2 cellular contexts compared by ENCODE assay signal in genomic region chr7:44694326-44694725, GRCh38.
TF ChIP-seq lines count a peak whose summit lies in the region.

No MANE protein-coding gene starts in this region.

TF ChIP-seq in H1, 55 proteins besides CTCF, POLR2A, EP300 and RAD21:
- TF ChIP-seq KDM5A (IDR thresholded peaks at IDR 0.05; ENCODE audit: low read length) (no peak), RNF2 (IDR thresholded peaks at IDR 0.05; ENCODE audit: borderline replicate concordance, low read depth, low read length, missing control alignments, poor library complexity, severe bottlenecking) (no peak), PHF8 (conservative IDR thresholded peaks at IDR 0.05; ENCODE audit: low read depth, low read length) (no peak), RXRA (IDR thresholded peaks at IDR 0.05; ENCODE audit: insufficient read depth, low read depth, low read length) (no peak), RFX5 (IDR thresholded peaks at IDR 0.05; ENCODE audit: borderline replicate concordance, low read depth, low read length) (no peak), SP1 (IDR thresholded peaks at IDR 0.05; ENCODE audit: low read depth, low read length) (no peak), BRCA1 (IDR thresholded peaks at IDR 0.05; ENCODE audit: low read depth, low read length) (no peak), ATF2 (IDR thresholded peaks at IDR 0.05; ENCODE audit: low read length) (no peak), EZH2 (IDR thresholded peaks at IDR 0.05; ENCODE audit: low read depth, low read length, severe bottlenecking) (no peak), MAFK (IDR thresholded peaks at IDR 0.05; ENCODE audit: low read depth, low read length) (no peak), BCL11A (IDR thresholded peaks at IDR 0.05; ENCODE audit: low read depth in 2 of 2, low read length in 2 of 2) (no peak), SP4 (IDR thresholded peaks at IDR 0.05; ENCODE audit: low read length) (no peak)

TF ChIP-seq in HepG2, 621 proteins besides CTCF, POLR2A, EP300 and RAD21:
- TF ChIP-seq HDAC6 (IDR thresholded peaks at IDR 0.05; ENCODE audit: low read depth, low read length), result no peak
- TF ChIP-seq ZNF138 (CRISPR knock-in tag; IDR thresholded peaks at IDR 0.05; ENCODE audit: low read depth), result no peak
- no peak for TF ChIP-seq ZNF780A (CRISPR knock-in tag; IDR thresholded peaks at IDR 0.05)
- no peak for TF ChIP-seq NCOR1 (IDR thresholded peaks at IDR 0.05; ENCODE audit: borderline replicate concordance, low read length)
- no peak for TF ChIP-seq ISX (CRISPR knock-in tag; conservative IDR thresholded peaks at IDR 0.05)
- TF ChIP-seq CHCHD3 (CRISPR knock-in tag; IDR thresholded peaks at IDR 0.05), result no peak
- TF ChIP-seq PCBP2 (optimal IDR thresholded peaks at IDR 0.05; ENCODE audit: low read depth, low read length, poor library complexity, severe bottlenecking), result no peak
- TF ChIP-seq PBX2 (CRISPR knock-in tag; IDR thresholded peaks at IDR 0.05), result no peak
- TF ChIP-seq ZNF20 (CRISPR knock-in tag; IDR thresholded peaks at IDR 0.05), result no peak
- no peak for TF ChIP-seq NFE2L1 (CRISPR knock-in tag; IDR thresholded peaks at IDR 0.05; ENCODE audit: borderline replicate concordance)
- TF ChIP-seq ZC3H13 (CRISPR knock-in tag; IDR thresholded peaks at IDR 0.05), result no peak
